Comparison of ENCODE assay signal across 7 cellular contexts in the genomic region with DNA sequence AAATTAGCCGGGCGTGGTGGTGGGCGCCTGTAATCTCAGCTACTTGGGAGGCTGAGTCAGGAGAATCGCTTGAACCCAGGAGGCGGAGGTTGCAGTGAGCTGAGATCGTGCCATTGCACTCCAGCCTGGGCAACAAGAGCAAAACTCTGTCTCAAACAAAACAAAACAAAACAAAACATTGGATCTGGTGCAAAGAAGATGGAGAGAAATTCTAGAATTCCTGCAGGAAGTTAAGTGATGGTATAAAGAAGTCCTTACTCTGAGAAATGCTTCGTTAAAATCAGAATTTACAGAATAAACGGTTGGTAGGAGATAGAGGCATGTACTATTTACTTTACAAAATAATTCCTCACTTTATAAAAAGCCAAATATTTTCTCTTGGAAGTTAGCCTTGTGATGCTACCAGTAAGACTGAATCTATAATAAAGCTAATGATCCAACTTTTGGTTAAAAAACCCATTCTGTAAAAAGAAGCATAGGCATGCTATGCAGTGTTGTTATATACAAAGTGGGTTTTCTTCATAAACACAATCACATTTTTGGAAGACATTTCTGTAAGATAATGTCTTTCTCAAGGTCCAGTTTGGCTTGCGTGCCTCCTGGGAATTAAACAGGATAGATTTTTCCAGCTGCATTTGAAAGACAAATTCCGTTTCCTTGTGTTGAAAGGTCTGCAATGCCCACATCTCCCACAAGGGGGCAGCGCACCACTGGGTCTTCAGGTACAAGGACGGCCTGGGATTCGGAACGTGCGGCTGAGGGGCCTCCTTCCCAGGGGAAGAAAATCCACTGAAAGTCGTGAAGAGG. TPM values are rescaled to one million over a fixed set of nuclear protein-coding genes. Genes with fewer than 3 reads are reported as not detected.
DNase-seq lines count a peak whose midpoint lies in the region; ATAC-seq, FAIRE-seq and TF ChIP-seq lines count a peak whose summit lies in the region.

No MANE protein-coding gene starts in this region.

- 40 to 45% (median 45%) methylated on average over 16 of the region's 16 CpGs for WGBS in small intestine, 3 donors

- H3K36me3 ChIP-seq in small intestine (ENCODE audit: control insufficient read depth in 2 of 2, insufficient read depth in 2 of 2, low read length in 2 of 2), result no peaks in the 10 kb centered on the region

- no peak for ATAC-seq in GM19023 (IDR thresholded peaks at IDR 0.05; ENCODE audit: unreplicated experiment)

- no peaks in the 10 kb centered on the region for H3K4me1 ChIP-seq in small intestine (ENCODE audit: control insufficient read depth in 2 of 2, insufficient read depth in 1 of 2, low read depth in 1 of 2, low read length in 1 of 2)

- no peaks in the 10 kb centered on the region for H3K27me3 ChIP-seq in small intestine (ENCODE audit: control insufficient read depth in 2 of 2, insufficient read depth in 2 of 2, low read length in 2 of 2)

- in situ Hi-C loops in astrocyte of the spinal cord (cut with HindIII; ENCODE audit: low sequenced_read_pairs), result no loop called here

- TF ChIP-seq CTCF in GM10266 (IDR thresholded peaks at IDR 0.05; ENCODE audit: control insufficient read depth, insufficient read depth, low read depth, missing control alignments), result peak; percentile 96
- TF ChIP-seq CTCF in astrocyte of the spinal cord (IDR thresholded peaks at IDR 0.05; ENCODE audit: low read depth, low read length), result peak; percentile 96

- H3K9me3 ChIP-seq in small intestine (ENCODE audit: control insufficient read depth, low read depth), result no peaks in the 10 kb centered on the region

- DNase-seq in GM10266 (ENCODE audit: extremely low spot score) (peak; percentile 42), NCI-H1105 treated with DMSO at 0.1 percent for 48 hours (lab: John Stamatoyannopoulos, UW) (peak; percentile 62), T-helper 22 cell (ENCODE audit: low read depth) (peak; percentile 39), astrocyte of the spinal cord (ENCODE audit: low read depth, low spot score) (peak; percentile 88), hypothalamus (lab: John Stamatoyannopoulos, UW) (peak in 49 of 51 donors; percentile 2 to 93 (median 62)), small intestine (peak; percentile 79)

- no peak for FAIRE-seq in small intestine (lab: Jason Lieb, UNC)

- no peak overlapping the region for H3K27ac ChIP-seq in small intestine (ENCODE audit: low read depth in 1 of 2, low read length in 1 of 2)

- H3K4me3 ChIP-seq in astrocyte of the spinal cord (ENCODE audit: low read depth, low read length) (no peak overlapping the region), small intestine (ENCODE audit: low read depth in 1 of 2, low read length in 2 of 2) (no peak overlapping the region)

RNA-seq across cellular contexts. Expression of a gene that starts 35.6 kb away (rescaled TPM):
- polyA plus RNA-seq in small intestine, result 10 to 100 TPM in 1 of 3 donors, 1 to 10 TPM in 2; 4.9 to 11.7 (median 6.8) TPM

RNA-seq across cellular contexts. Expression of a gene that starts 59.3 kb away (rescaled TPM):
- 10 to 100 TPM; 27.1 to 29.7 (median 27.6) TPM for polyA plus RNA-seq in small intestine
